ENCODE assay signal across 23 cellular contexts in the genomic region with DNA sequence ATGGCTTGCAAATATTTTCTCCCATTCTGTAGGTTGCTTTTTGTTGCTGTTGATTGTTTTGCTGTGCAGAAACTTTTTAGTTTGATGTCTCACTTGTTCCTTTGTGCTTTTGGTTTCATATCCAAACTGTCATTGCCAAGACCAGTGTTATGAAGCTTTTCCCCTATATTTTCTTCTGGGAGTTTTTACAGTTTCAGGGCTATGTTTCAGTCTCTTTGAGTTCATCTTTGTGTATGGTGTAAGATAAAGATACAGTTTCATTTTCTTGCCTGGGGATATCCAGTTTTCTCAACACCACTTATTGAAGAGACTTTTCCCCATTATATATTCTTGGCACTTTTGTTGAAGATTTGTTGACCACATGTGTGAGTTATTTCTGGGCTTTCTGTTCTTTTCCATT.
"Had no signal": no experiment of that assay in that cellular context is flagged by ENCODE, and none has a peak within 500 bp of the region (broad histone marks: within the 10 kb centered on the region; RNA-seq: fewer than 3 reads in every experiment).

No MANE protein-coding gene starts in this region.

- H3K27me3 Mint-ChIP-seq: activated B cell treated with CpG ODN at 0.5 μM for 24 hours; activated naive CD4-positive, alpha-beta T cell treated with anti-CD3 and anti-CD28 coated beads, Interleukin-2, amount 10 ng/mL, durations not matched to agents 7 days and 5 days; naive thymus-derived CD8-positive, alpha-beta T cell; type B pancreatic cell had no signal

- H3K27ac Mint-ChIP-seq: activated B cell treated with CpG ODN at 0.5 μM for 24 hours; activated naive CD4-positive, alpha-beta T cell treated with anti-CD3 and anti-CD28 coated beads, Interleukin-2, amount 10 ng/mL, durations not matched to agents 7 days and 5 days; naive thymus-derived CD8-positive, alpha-beta T cell; T-helper 2 cell treated with Interferon-gamma antibody and Interleukin-4, amounts not matched to agents 5 μg/mL and 100 μg/mL, for 36 hours; type B pancreatic cell had no signal

- ATAC-seq: foreskin keratinocyte; heart right ventricle; left lobe of liver; lower lobe of right lung; naive thymus-derived CD8-positive, alpha-beta T cell; SK-N-SH treated with all-trans-retinoic acid at 6 μM for 48 hours had no signal

- H3K36me3 Mint-ChIP-seq: activated naive CD4-positive, alpha-beta T cell treated with anti-CD3 and anti-CD28 coated beads, Interleukin-2, amount 10 ng/mL, durations not matched to agents 7 days and 5 days had no signal

- DNase-seq: activated B cell treated with CpG ODN at 0.5 μM for 24 hours; activated CD4-positive, alpha-beta T cell treated with anti-CD3 and anti-CD28 coated beads, Interleukin-2, amount 50 U/mL, for 4 hours; activated gamma-delta T cell; activated naive CD4-positive, alpha-beta T cell treated with anti-CD3 and anti-CD28 coated beads, Interleukin-2, amount 10 ng/mL, durations not matched to agents 7 days and 5 days; amygdala; central memory CD4-positive, alpha-beta T cell; foreskin keratinocyte; heart right ventricle; kidney glomerular epithelial cell; lower lobe of right lung; mesenchymal stem cell; naive thymus-derived CD8-positive, alpha-beta T cell; occipital lobe; spleen; stimulated activated CD4-positive, alpha-beta T cell treated with anti-CD3 and anti-CD28 coated beads, Interleukin-2, amount 100 ng/mL, for 48 hours; stimulated activated naive CD4-positive, alpha-beta T cell treated with Interleukin-2 at 50 U/mL for 16 hours; substantia nigra; uterus had no signal

- H3K4me1 Mint-ChIP-seq: activated B cell treated with CpG ODN at 0.5 μM for 24 hours; activated naive CD4-positive, alpha-beta T cell treated with anti-CD3 and anti-CD28 coated beads, Interleukin-2, amount 10 ng/mL, durations not matched to agents 7 days and 5 days; neural crest cell had no signal

- H3K9me3 Mint-ChIP-seq: activated B cell treated with CpG ODN at 0.5 μM for 24 hours; activated naive CD4-positive, alpha-beta T cell treated with anti-CD3 and anti-CD28 coated beads, Interleukin-2, amount 10 ng/mL, durations not matched to agents 7 days and 5 days; naive thymus-derived CD8-positive, alpha-beta T cell; neural crest cell; T-helper 2 cell treated with Interferon-gamma antibody and Interleukin-4, amounts not matched to agents 5 μg/mL and 100 μg/mL, for 36 hours; type B pancreatic cell had no signal

- H3K4me3 Mint-ChIP-seq: activated B cell treated with CpG ODN at 0.5 μM for 24 hours; activated naive CD4-positive, alpha-beta T cell treated with anti-CD3 and anti-CD28 coated beads, Interleukin-2, amount 10 ng/mL, durations not matched to agents 7 days and 5 days; naive thymus-derived CD8-positive, alpha-beta T cell; neural crest cell; T-helper 2 cell treated with Interferon-gamma antibody and Interleukin-4, amounts not matched to agents 5 μg/mL and 100 μg/mL, for 36 hours; type B pancreatic cell had no signal
